In the genomic region with DNA sequence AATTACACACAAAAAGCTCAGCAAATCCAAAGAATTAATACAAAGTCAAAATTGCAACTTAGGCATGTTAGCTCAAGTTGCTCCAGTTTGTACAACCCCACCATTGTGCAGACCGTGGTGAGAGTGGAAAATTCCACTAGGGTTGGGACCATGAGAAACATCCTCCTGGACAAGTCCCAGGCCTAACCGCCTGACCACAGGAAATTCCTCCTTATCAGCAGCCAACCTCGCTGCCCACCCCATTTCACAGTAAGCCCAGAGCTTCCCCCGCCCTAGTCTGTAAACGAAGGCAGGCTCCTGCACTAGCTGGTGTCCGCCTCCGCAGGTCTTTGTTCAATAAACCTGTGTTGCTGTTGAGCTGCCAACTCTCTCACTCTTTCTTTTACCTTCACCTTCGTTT, we compare ENCODE assay signal across 16 cellular contexts.
A peak's percentile ranks its signal among the peaks of the same experiment; 100 is the strongest.
DNase-seq lines count a peak whose midpoint lies in the region; ATAC-seq and TF ChIP-seq lines count a peak whose summit lies in the region.
"Had no signal": no experiment of that assay in that cellular context is flagged by ENCODE, and none has a peak within 500 bp of the region (broad histone marks: within the 10 kb centered on the region; RNA-seq: fewer than 3 reads in every experiment).

No MANE protein-coding gene starts in this region.

- peaks cover 12% of the 10 kb centered on the region; the same call in 1 of the 2 replicates for H3K27me3 Mint-ChIP-seq in WTC11 (ENCODE audit: low read depth)

- no peaks in the 10 kb centered on the region for H3K4me1 Mint-ChIP-seq in WTC11

- no peaks in the 10 kb centered on the region for H3K27me3 ChIP-seq in heart left ventricle
- no peaks in the 10 kb centered on the region for H3K27me3 ChIP-seq in right atrium auricular region
- H3K27me3 ChIP-seq: ovary, vagina had no signal

- no peak overlapping the region for H3K27ac Mint-ChIP-seq in WTC11

- H3K27ac ChIP-seq in heart left ventricle (no peak overlapping the region), right atrium auricular region (no peak overlapping the region)
- H3K27ac ChIP-seq: ovary, vagina had no signal

- 34 to 41% (median 37%) methylated on average over 8 of the region's 8 CpGs for WGBS in heart left ventricle, 4 donors

- CTCF ChIA-PET in WTC11 (lab: Charles Lee), result no interaction called here

- TF ChIP-seq CTCF in heart left ventricle (IDR thresholded peaks at IDR 0.05), result no peak
- no peak for TF ChIP-seq CTCF in WTC11 (IDR thresholded peaks at IDR 0.05)
- no peak for TF ChIP-seq CTCF in right atrium auricular region (IDR thresholded peaks at IDR 0.05)

- DNase-seq in heart left ventricle (peak in 2 of 5 donors; percentile 22 to 59), Right ventricle myocardium inferior (ENCODE audit: missing footprints) (no peak), WTC11 (ENCODE audit: low spot score) (peak; percentile 14), right atrium auricular region (ENCODE audit: low spot score) (peak; percentile 60), stromal cell of bone marrow (ENCODE audit: low read depth) (peak; percentile 23), activated gamma-delta T cell (lab: John Stamatoyannopoulos, UW) (no peak), SHP77 treated with DMSO at 0.1 percent for 48 hours (lab: John Stamatoyannopoulos, UW) (no peak)
- DNase-seq: activated CD8-positive, alpha-beta memory T cell treated with anti-CD3 and anti-CD28 coated beads, Interleukin-2, amount 50 U/mL, for 48 hours; DMS153; effector CD8-positive, alpha-beta T cell; head of caudate nucleus; NCI-H2171 treated with DMSO at 0.1 percent for 48 hours; ovary; stimulated activated CD4-positive, alpha-beta T cell treated with anti-CD3 and anti-CD28 coated beads, Interleukin-15, amount 100 ng/mL, for 24 hours had no signal

- H3K4me1 ChIP-seq in heart left ventricle (no peaks in the 10 kb centered on the region), right atrium auricular region (no peaks in the 10 kb centered on the region)
- H3K4me1 ChIP-seq: vagina had no signal

- H3K9me3 Mint-ChIP-seq in WTC11, result peaks cover 46% of the 10 kb centered on the region

- H3K4me3 ChIP-seq in heart left ventricle (no peak overlapping the region), right atrium auricular region (no peak overlapping the region)
- H3K4me3 ChIP-seq: ovary, vagina had no signal

- intact Hi-C loops in heart left ventricle (cut with DNase I) (no loop called here), Right ventricle myocardium inferior (cut with DNase I) (no loop called here)

- no peak overlapping the region for H3K4me3 Mint-ChIP-seq in WTC11

- H3K9me3 ChIP-seq in heart left ventricle, result peaks cover 0 to 6% (median 0%) of the 10 kb centered on the region in 12 donors
- H3K9me3 ChIP-seq in right atrium auricular region, result no peaks in the 10 kb centered on the region
- H3K9me3 ChIP-seq: ovary, vagina had no signal

- TF ChIP-seq POLR2A in heart left ventricle (IDR thresholded peaks at IDR 0.05), result no peak

- POLR2A ChIA-PET in WTC11 (lab: Charles Lee), result no interaction called here

- H3K36me3 Mint-ChIP-seq in WTC11, result peaks cover 24% of the 10 kb centered on the region

- H3K36me3 ChIP-seq in heart left ventricle, result no peaks in the 10 kb centered on the region
- no peaks in the 10 kb centered on the region for H3K36me3 ChIP-seq in right atrium auricular region
- H3K36me3 ChIP-seq: ovary, vagina had no signal

- peak in 3 of 4 donors; percentile 34 to 64 (median 41) for ATAC-seq in heart left ventricle
- ATAC-seq in Right ventricle myocardium inferior, result no peak
- ATAC-seq in WTC11, result peak; percentile 72
- no peak for ATAC-seq in HG03135 (IDR thresholded peaks at IDR 0.05; ENCODE audit: unreplicated experiment)

TF ChIP-seq in WTC11, 78 proteins besides CTCF, POLR2A, EP300 and RAD21 (continues in another document):
- TF ChIP-seq OVOL2 (CRISPR knock-in tag; IDR thresholded peaks at IDR 0.05; ENCODE audit: borderline replicate concordance) (no peak), GTF2I (CRISPR knock-in tag; conservative IDR thresholded peaks at IDR 0.05) (no peak), NFYB (CRISPR knock-in tag; conservative IDR thresholded peaks at IDR 0.05; ENCODE audit: low read depth) (no peak), SMAD3 (CRISPR knock-in tag; IDR thresholded peaks at IDR 0.05; ENCODE audit: borderline replicate concordance) (no peak)
- TF ChIP-seq, protein P1, sequence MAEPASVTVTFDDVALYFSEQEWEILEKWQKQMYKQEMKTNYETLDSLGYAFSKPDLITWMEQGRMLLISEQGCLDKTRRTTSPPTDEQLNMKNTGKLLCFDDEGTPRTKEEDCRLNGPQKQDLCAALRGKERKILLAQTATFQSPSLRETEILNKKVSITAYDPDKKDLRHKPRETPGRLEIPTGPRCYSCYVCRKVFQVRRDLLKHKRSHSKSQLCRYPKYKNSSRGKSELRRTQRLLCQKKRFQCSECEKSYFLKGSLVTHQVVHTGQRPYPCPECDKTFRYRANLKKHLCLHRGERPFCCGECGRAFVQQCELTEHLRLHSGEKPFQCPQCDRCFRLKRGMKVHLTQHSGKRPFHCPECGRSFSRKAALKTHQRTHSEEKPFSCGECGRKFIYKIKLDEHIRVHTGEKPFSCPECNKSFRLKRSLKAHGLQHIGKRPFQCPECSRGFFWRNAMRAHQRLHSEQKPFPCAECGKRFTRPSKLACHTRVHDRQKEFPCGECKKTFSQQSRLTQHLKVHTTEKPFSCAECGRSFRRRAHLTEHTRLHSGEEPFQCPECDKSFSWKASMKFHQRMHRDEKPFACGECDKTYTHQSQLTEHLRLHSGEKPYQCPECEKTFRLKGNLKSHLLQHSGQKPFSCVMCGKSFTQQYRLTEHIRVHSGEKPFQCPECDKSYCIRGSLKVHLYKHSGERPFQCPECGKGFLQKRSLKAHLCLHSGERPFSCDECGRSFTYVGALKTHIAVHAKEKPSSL (CRISPR knock-in tag; conservative IDR thresholded peaks at IDR 0.05), result no peak
- TF ChIP-seq, protein P2, sequence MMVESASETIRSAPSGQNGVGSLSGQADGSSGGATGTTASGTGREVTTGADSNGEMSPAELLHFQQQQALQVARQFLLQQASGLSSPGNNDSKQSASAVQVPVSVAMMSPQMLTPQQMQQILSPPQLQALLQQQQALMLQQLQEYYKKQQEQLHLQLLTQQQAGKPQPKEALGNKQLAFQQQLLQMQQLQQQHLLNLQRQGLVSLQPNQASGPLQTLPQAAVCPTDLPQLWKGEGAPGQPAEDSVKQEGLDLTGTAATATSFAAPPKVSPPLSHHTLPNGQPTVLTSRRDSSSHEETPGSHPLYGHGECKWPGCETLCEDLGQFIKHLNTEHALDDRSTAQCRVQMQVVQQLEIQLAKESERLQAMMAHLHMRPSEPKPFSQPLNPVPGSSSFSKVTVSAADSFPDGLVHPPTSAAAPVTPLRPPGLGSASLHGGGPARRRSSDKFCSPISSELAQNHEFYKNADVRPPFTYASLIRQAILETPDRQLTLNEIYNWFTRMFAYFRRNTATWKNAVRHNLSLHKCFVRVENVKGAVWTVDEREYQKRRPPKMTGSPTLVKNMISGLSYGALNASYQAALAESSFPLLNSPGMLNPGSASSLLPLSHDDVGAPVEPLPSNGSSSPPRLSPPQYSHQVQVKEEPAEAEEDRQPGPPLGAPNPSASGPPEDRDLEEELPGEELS (CRISPR knock-in tag; IDR thresholded peaks at IDR 0.05), result no peak
- TF ChIP-seq, protein P3, sequence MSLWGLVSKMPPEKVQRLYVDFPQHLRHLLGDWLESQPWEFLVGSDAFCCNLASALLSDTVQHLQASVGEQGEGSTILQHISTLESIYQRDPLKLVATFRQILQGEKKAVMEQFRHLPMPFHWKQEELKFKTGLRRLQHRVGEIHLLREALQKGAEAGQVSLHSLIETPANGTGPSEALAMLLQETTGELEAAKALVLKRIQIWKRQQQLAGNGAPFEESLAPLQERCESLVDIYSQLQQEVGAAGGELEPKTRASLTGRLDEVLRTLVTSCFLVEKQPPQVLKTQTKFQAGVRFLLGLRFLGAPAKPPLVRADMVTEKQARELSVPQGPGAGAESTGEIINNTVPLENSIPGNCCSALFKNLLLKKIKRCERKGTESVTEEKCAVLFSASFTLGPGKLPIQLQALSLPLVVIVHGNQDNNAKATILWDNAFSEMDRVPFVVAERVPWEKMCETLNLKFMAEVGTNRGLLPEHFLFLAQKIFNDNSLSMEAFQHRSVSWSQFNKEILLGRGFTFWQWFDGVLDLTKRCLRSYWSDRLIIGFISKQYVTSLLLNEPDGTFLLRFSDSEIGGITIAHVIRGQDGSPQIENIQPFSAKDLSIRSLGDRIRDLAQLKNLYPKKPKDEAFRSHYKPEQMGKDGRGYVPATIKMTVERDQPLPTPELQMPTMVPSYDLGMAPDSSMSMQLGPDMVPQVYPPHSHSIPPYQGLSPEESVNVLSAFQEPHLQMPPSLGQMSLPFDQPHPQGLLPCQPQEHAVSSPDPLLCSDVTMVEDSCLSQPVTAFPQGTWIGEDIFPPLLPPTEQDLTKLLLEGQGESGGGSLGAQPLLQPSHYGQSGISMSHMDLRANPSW (CRISPR knock-in tag; conservative IDR thresholded peaks at IDR 0.05; ENCODE audit: low read depth), result no peak

Comparison
In these comparisons a context has a peak if more than half of its experiments do, and no peak if none do; other contexts are left out.
1. ATAC-seq: peak in heart left ventricle (3 of 4) and WTC11 (single experiment); none in Right ventricle myocardium inferior (single experiment) and HG03135 (single experiment).
2. DNase-seq: peak in WTC11 (single experiment), right atrium auricular region (single experiment) and stromal cell of bone marrow (single experiment); none in Right ventricle myocardium inferior (single experiment), activated gamma-delta T cell (single experiment) and SHP77 treated with DMSO at 0.1 percent for 48 hours (single experiment).